16 cellular contexts compared by ENCODE assay signal in genomic region chr18:50034029-50034428, GRCh38.
A peak's percentile ranks its signal among the peaks of the same experiment; 100 is the strongest.
DNase-seq lines count a peak whose midpoint lies in the region; ATAC-seq, FAIRE-seq and TF ChIP-seq lines count a peak whose summit lies in the region.
"Had no signal": no experiment of that assay in that cellular context is flagged by ENCODE, and none has a peak within 500 bp of the region (broad histone marks: within the 10 kb centered on the region; RNA-seq: fewer than 3 reads in every experiment).

No MANE protein-coding gene starts in this region.

- POLR2A ChIA-PET in GM12878 (lab: Charles Lee) = no interaction called here

- H3K9me3 ChIP-seq in GM12878 (replicated peaks; ENCODE audit: control insufficient read depth, insufficient read depth, low read length) = no peaks in the 10 kb centered on the region
- H3K9me3 ChIP-seq in testis = no peaks in the 10 kb centered on the region

- no peak overlapping the region for H3K27ac Mint-ChIP-seq in activated naive CD4-positive, alpha-beta T cell treated with anti-CD3 and anti-CD28 coated beads, Interleukin-2, amount 10 ng/mL, durations not matched to agents 7 days and 5 days
- H3K27ac Mint-ChIP-seq: B cell; CD4-positive, alpha-beta T cell had no signal

- no peaks in the 10 kb centered on the region for H3K9me3 Mint-ChIP-seq in activated naive CD4-positive, alpha-beta T cell treated with anti-CD3 and anti-CD28 coated beads, Interleukin-2, amount 10 ng/mL, durations not matched to agents 7 days and 5 days
- H3K9me3 Mint-ChIP-seq: CD4-positive, alpha-beta T cell had no signal

- intact Hi-C loops in GM12878 (cut with micrococcal nuclease; ENCODE audit: unreplicated experiment) (no loop called here), testis (cut with DNase I; ENCODE audit: low total_unique reads) (no loop called here)

- no peaks in the 10 kb centered on the region for H3K79me2 ChIP-seq in GM12878 (ENCODE audit: control insufficient read depth, insufficient read depth, low read length)

- no peaks in the 10 kb centered on the region for H3K36me3 ChIP-seq in GM12878 (ENCODE audit: control insufficient read depth in 2 of 2, insufficient read depth in 2 of 2, low read length in 1 of 2)
- H3K36me3 ChIP-seq in testis (ENCODE audit: low read depth, missing control alignments) = no peaks in the 10 kb centered on the region

- in situ Hi-C loops in GM12878 (cut with MboI) = no loop called here

- no peak overlapping the region for H3K4me3 Mint-ChIP-seq in activated naive CD4-positive, alpha-beta T cell treated with anti-CD3 and anti-CD28 coated beads, Interleukin-2, amount 10 ng/mL, durations not matched to agents 7 days and 5 days
- H3K4me3 Mint-ChIP-seq: B cell; CD4-positive, alpha-beta T cell had no signal

- H3K4me3 ChIP-seq in GM12878 (no peak overlapping the region), testis (no peak overlapping the region)
- H3K4me3 ChIP-seq: GM23248 had no signal

- H3K4me1 Mint-ChIP-seq in activated naive CD4-positive, alpha-beta T cell treated with anti-CD3 and anti-CD28 coated beads, Interleukin-2, amount 10 ng/mL, durations not matched to agents 7 days and 5 days = peaks cover 8% of the 10 kb centered on the region
- H3K4me1 Mint-ChIP-seq: B cell had no signal

- TF ChIP-seq EP300 in GM12878 (IDR thresholded peaks at IDR 0.05; ENCODE audit: borderline replicate concordance in 1 of 2, control insufficient read depth in 1 of 2, low read depth in 2 of 2, low read length in 2 of 2) = no peak

- H3K9ac ChIP-seq in GM12878 (ENCODE audit: control insufficient read depth, insufficient read depth, low read length) = no peak overlapping the region
- H3K9ac ChIP-seq: GM23248 had no signal

- H3K27me3 Mint-ChIP-seq in activated naive CD4-positive, alpha-beta T cell treated with anti-CD3 and anti-CD28 coated beads, Interleukin-2, amount 10 ng/mL, durations not matched to agents 7 days and 5 days = peaks cover 8% of the 10 kb centered on the region

- no peaks in the 10 kb centered on the region for H3K36me3 Mint-ChIP-seq in activated naive CD4-positive, alpha-beta T cell treated with anti-CD3 and anti-CD28 coated beads, Interleukin-2, amount 10 ng/mL, durations not matched to agents 7 days and 5 days

- CTCF ChIA-PET in GM12878 (lab: Yijun Ruan, JAX) = no interaction called here
- CTCF ChIA-PET in activated naive CD4-positive, alpha-beta T cell treated with anti-CD3 and anti-CD28 coated beads, Interleukin-2, amount 10 ng/mL, durations not matched to agents 7 days and 5 days (lab: Charles Lee) = no interaction called here

- RAD21 ChIA-PET in GM12878 (lab: Charles Lee; ENCODE audit: unreplicated experiment) = no interaction called here

- no peaks in the 10 kb centered on the region for H4K20me1 ChIP-seq in GM12878 (ENCODE audit: control insufficient read depth, insufficient read depth)

- peak; percentile 56 for ATAC-seq in GM12878

- TF ChIP-seq POLR2A in GM12878 (IDR thresholded peaks at IDR 0.05; ENCODE audit: low read depth, low read length) (no peak), testis (IDR thresholded peaks at IDR 0.05) (no peak)

- FAIRE-seq in GM12878 (lab: Jason Lieb, UNC) = no peak
- FAIRE-seq: A204.1, H54 had no signal

- H3K4me1 ChIP-seq in GM12878 (ENCODE audit: control insufficient read depth, insufficient read depth, low read length) (no peaks in the 10 kb centered on the region), testis (no peaks in the 10 kb centered on the region)

- TF ChIP-seq RAD21 in GM12878 (IDR thresholded peaks at IDR 0.05; ENCODE audit: insufficient read depth, low read depth, low read length) = no peak

- peaks cover 0 to 6% of the 10 kb centered on the region in 2 experiments; a peak in 2 of 4 replicates for H3K27me3 ChIP-seq in GM12878 (replicated peaks in 1 of 2; ENCODE audit: control insufficient read depth in 2 of 2, insufficient read depth in 2 of 2, low read length in 1 of 2)
- H3K27me3 ChIP-seq in testis = no peaks in the 10 kb centered on the region

- no peak for TF ChIP-seq CTCF in GM12878 (IDR thresholded peaks at IDR 0.05 in 2 of 3, conservative IDR thresholded peaks at IDR 0.05 in 1 of 3; ENCODE audit: control insufficient read depth in 2 of 3, extremely low read depth in 1 of 3, insufficient read depth in 1 of 3, low read depth in 3 of 3, low read length in 3 of 3)
- no peak for TF ChIP-seq CTCF in testis (IDR thresholded peaks at IDR 0.05)

- SMC1A ChIA-PET in GM12878 (lab: Charles Lee; ENCODE audit: uncharacterized antibody, unreplicated experiment) = interaction anchor here (1.1 to 1.4 kb wide), 2 partner anchors 42 to 85 kb away, joined by 3 read pairs; no protein-coding TSS in a partner anchor

- DNase-seq in COLO829 (ENCODE audit: low spot score) (peak; percentile 33), HCEC 1CT (peak; percentile 4), GM12878 (ENCODE audit: low read depth, low spot score) (no peak), kidney tubule cell (ENCODE audit: low spot score) (peak; percentile 59), testis (no peak), NCI-H748 treated with DMSO at 0.1 percent for 48 hours (lab: John Stamatoyannopoulos, UW) (no peak)
- no peak for DNase-seq in activated naive CD4-positive, alpha-beta T cell treated with anti-CD3 and anti-CD28 coated beads, Interleukin-2, amount 10 ng/mL, durations not matched to agents 7 days and 5 days
- DNase-seq: C1 segment of cervical spinal cord; CD4-positive, alpha-beta T cell; DND-41; GF-D8; GM23248 had no signal

- no TSS peak for BruUV-seq in GM12878 (replicated peaks; lab: Mats Ljungman, UMichigan)

- H3K4me2 ChIP-seq in GM12878 (ENCODE audit: control insufficient read depth, insufficient read depth) = no peak overlapping the region

- no peak overlapping the region for H2AFZ ChIP-seq in GM12878 (ENCODE audit: control insufficient read depth, low read depth, low read length)
- H2AFZ ChIP-seq: GM23248 had no signal

- H3K27ac ChIP-seq in GM12878 (ENCODE audit: control insufficient read depth, insufficient read depth) = no peak overlapping the region
- H3K27ac ChIP-seq in testis = no peak overlapping the region
- H3K27ac ChIP-seq: GM23248, HL-60 had no signal

TF ChIP-seq in GM12878, 131 proteins besides CTCF, POLR2A, EP300 and RAD21:
- TF ChIP-seq PAX8 (IDR thresholded peaks at IDR 0.05) (no peak), IKZF2 (IDR thresholded peaks at IDR 0.05) (no peak), IRF4 (IDR thresholded peaks at IDR 0.05; ENCODE audit: low read depth, low read length) (no peak), ZZZ3 (IDR thresholded peaks at IDR 0.05; ENCODE audit: control insufficient read depth, insufficient read length, low read depth) (no peak), SUPT20H (IDR thresholded peaks at IDR 0.05; ENCODE audit: borderline replicate concordance, control insufficient read depth, low read depth, low read length) (no peak)
- TF ChIP-seq, protein P1, sequence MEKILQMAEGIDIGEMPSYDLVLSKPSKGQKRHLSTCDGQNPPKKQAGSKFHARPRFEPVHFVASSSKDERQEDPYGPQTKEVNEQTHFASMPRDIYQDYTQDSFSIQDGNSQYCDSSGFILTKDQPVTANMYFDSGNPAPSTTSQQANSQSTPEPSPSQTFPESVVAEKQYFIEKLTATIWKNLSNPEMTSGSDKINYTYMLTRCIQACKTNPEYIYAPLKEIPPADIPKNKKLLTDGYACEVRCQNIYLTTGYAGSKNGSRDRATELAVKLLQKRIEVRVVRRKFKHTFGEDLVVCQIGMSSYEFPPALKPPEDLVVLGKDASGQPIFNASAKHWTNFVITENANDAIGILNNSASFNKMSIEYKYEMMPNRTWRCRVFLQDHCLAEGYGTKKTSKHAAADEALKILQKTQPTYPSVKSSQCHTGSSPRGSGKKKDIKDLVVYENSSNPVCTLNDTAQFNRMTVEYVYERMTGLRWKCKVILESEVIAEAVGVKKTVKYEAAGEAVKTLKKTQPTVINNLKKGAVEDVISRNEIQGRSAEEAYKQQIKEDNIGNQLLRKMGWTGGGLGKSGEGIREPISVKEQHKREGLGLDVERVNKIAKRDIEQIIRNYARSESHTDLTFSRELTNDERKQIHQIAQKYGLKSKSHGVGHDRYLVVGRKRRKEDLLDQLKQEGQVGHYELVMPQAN (conservative IDR thresholded peaks at IDR 0.05) = no peak

Comparison
In these comparisons a context has a peak if more than half of its experiments do, and no peak if none do; other contexts are left out.
1. DNase-seq: peak in COLO829 (single experiment), HCEC 1CT (single experiment) and kidney tubule cell (single experiment); none in GM12878 (single experiment), testis (single experiment), activated naive CD4-positive, alpha-beta T cell treated with anti-CD3 and anti-CD28 coated beads, Interleukin-2, amount 10 ng/mL, durations not matched to agents 7 days and 5 days (single experiment) and NCI-H748 treated with DMSO at 0.1 percent for 48 hours (single experiment).